Comparison of ENCODE assay signal across 10 cellular contexts in genomic region chr17:48510761-48511604, GRCh38. TPM values are rescaled to one million over a fixed set of nuclear protein-coding genes. Genes with fewer than 3 reads are reported as not detected.
A peak's percentile ranks its signal among the peaks of the same experiment; 100 is the strongest.
DNase-seq lines count a peak whose midpoint lies in the region; ATAC-seq and TF ChIP-seq lines count a peak whose summit lies in the region.
"Had no signal": no experiment of that assay in that cellular context is flagged by ENCODE, and none has a peak within 500 bp of the region (broad histone marks: within the 10 kb centered on the region; RNA-seq: fewer than 3 reads in every experiment).

No MANE protein-coding gene starts in this region.

- H2AFZ ChIP-seq in osteoblast (ENCODE audit: low read length) = no peak overlapping the region

- no peak overlapping the region for H3K4me3 Mint-ChIP-seq in type B pancreatic cell

- no peak overlapping the region for H3K27ac Mint-ChIP-seq in type B pancreatic cell

- ATAC-seq in GM18867 (IDR thresholded peaks at IDR 0.05; ENCODE audit: unreplicated experiment) (peak; percentile 54), HG03159 (IDR thresholded peaks at IDR 0.05; ENCODE audit: unreplicated experiment) (peak; percentile 52)
- ATAC-seq: Panc1 had no signal

- H3K9me3 ChIP-seq in osteoblast (ENCODE audit: low read depth, low read length) = no peaks in the 10 kb centered on the region

- H3K4me3 ChIP-seq in osteoblast (ENCODE audit: insufficient read depth, low read length) = no peak overlapping the region

- H3K36me3 ChIP-seq in osteoblast (ENCODE audit: insufficient read depth, low read length) = no peaks in the 10 kb centered on the region

- no peaks in the 10 kb centered on the region for H3K36me3 Mint-ChIP-seq in type B pancreatic cell

- H3K9me3 Mint-ChIP-seq in type B pancreatic cell = peaks cover 4% of the 10 kb centered on the region

- peaks cover 26% of the 10 kb centered on the region for H3K4me1 Mint-ChIP-seq in type B pancreatic cell (ENCODE audit: unreplicated experiment)

- H3K4me1 ChIP-seq in osteoblast (ENCODE audit: insufficient read depth, low read length) = peaks cover 8% of the 10 kb centered on the region

- H4K20me1 ChIP-seq in osteoblast (ENCODE audit: insufficient read depth, low read length) = no peaks in the 10 kb centered on the region

- no peaks in the 10 kb centered on the region for H3K79me2 ChIP-seq in osteoblast (ENCODE audit: insufficient read depth, low read length)

- TF ChIP-seq CTCF in osteoblast (IDR thresholded peaks at IDR 0.05; ENCODE audit: extremely low read depth, low read depth, low read length) (no peak), type B pancreatic cell (conservative IDR thresholded peaks at IDR 0.05) (no peak)

- no peak overlapping the region for H3K27ac ChIP-seq in osteoblast (ENCODE audit: low read depth, low read length)

- H3K27me3 Mint-ChIP-seq in type B pancreatic cell = peaks cover 22% of the 10 kb centered on the region

- H3K27me3 ChIP-seq in osteoblast (ENCODE audit: insufficient read depth, low read length) = peaks cover 31% of the 10 kb centered on the region

- peak overlapping the region; percentile 27 for H3K4me2 ChIP-seq in osteoblast (ENCODE audit: insufficient read depth, low read length)

- DNase-seq in activated CD4-positive, alpha-beta T cell treated with anti-CD3 and anti-CD28 coated beads, Interleukin-2, amount 50 U/mL, for 1 hour = peak; percentile 20
- peak; percentile 84 for DNase-seq in osteoblast (ENCODE audit: insufficient read length, low spot score, missing footprints)
- DNase-seq in NCI-H2196 (lab: John Stamatoyannopoulos, UW; ENCODE audit: unreplicated experiment) = no peak
- no peak for DNase-seq in SW 1271 (lab: John Stamatoyannopoulos, UW)
- no peak for DNase-seq in type B pancreatic cell (ENCODE audit: extremely low spot score, unreplicated experiment)
- DNase-seq in SK-N-DZ (ENCODE audit: low spot score) = no peak

RNA-seq across cellular contexts. Expression of gene HOXB1, which starts 19.8 kb away (rescaled TPM):
- total RNA-seq in osteoblast (not detected in 2 replicates), type B pancreatic cell (ENCODE audit: low replicate concordance) (0.29 and 0.79 TPM in 2 replicates)
- polyA plus RNA-seq in SK-N-DZ (2014; cell fraction: cytosol; rRNA removed) = not detected in 2 replicates
- polyA plus RNA-seq in SK-N-DZ (2014; cell fraction: nucleus; rRNA removed) = not detected in 2 replicates
- total RNA-seq: H1 had no signal
- polyA plus RNA-seq: H1 had no signal

RNA-seq across cellular contexts. Expression of gene HOXB2, which starts 33.9 kb away (rescaled TPM):
- total RNA-seq in osteoblast (2.1 and 3.3 TPM in 2 replicates), type B pancreatic cell (ENCODE audit: low replicate concordance) (35.6 and 36.5 TPM in 2 replicates)
- 0.09 TPM in 1 of 2 replicates, not detected in the other for polyA plus RNA-seq in SK-N-DZ (2014; cell fraction: cytosol; rRNA removed)
- polyA plus RNA-seq in SK-N-DZ (2014; cell fraction: nucleus; rRNA removed) = 0.85 TPM in 1 of 2 replicates, not detected in the other
- total RNA-seq: H1 had no signal
- polyA plus RNA-seq: H1 had no signal

Comparison
In these comparisons a context has a peak if more than half of its experiments do, and no peak if none do; other contexts are left out.
1. DNase-seq: peak in activated CD4-positive, alpha-beta T cell treated with anti-CD3 and anti-CD28 coated beads, Interleukin-2, amount 50 U/mL, for 1 hour (single experiment) and osteoblast (single experiment); none in NCI-H2196 (single experiment), SW 1271 (0 of 2), type B pancreatic cell (single experiment) and SK-N-DZ (single experiment).